In the genomic region with DNA sequence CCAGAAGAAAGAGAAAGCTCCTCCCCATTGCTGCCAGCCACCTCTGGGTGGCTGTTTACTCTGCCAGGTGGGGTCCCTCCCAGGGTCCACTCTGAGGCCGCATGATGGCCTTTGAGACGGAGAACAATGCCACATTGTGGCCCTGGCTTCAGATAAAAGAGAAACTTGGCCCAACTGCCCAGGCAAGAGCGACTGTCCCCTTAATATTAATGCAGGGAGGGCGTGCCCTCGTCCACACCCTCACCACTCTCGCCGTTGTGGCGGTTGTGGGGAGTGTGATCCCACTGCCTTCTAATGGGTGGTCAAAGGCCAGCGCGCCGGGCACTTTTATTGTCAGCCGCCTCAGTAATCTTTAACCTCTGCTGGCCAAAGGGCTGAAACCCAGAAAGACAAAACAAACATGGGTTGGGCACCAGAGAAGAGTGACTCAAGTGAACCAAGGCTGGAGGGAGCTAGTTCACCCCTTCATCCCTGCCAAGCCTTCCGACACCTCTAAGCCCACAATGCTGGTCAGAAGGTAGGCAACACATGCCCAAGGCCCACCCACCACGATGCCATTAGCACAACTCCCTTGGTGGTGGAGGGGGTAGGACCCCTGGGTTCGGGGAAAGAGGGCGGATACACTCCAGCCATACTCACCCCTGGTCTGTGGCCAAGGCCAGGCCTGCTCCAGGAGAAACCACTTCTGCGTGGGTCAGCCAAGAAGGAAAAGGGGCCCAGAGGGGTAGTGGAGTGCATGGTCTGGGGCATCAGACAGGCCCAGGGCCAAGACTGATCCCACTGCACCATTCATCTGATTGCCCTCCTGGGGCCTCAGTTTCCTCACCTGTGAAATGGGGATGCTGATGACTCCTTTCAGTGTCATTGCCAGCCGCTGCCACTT, we compare ENCODE assay signal across 23 cellular contexts. TPM values are rescaled to one million over a fixed set of nuclear protein-coding genes. Genes with fewer than 3 reads are reported as not detected.
DNase-seq lines count a peak whose midpoint lies in the region; ATAC-seq and TF ChIP-seq lines count a peak whose summit lies in the region.
"Had no signal": no experiment of that assay in that cellular context is flagged by ENCODE, and none has a peak within 500 bp of the region (broad histone marks: within the 10 kb centered on the region; RNA-seq: fewer than 3 reads in every experiment).

No MANE protein-coding gene starts in this region.

- H2BK12ac ChIP-seq in neuronal stem cell (ENCODE audit: low read length), result no peak overlapping the region

- H2BK120ac ChIP-seq in neuronal stem cell (ENCODE audit: low read depth, low read length), result no peak overlapping the region

- in situ Hi-C loops in ACHN (cut with HindIII; ENCODE audit: low pct_ligation_motif_present, low pct_unique_long_range_greater_than_20kb, low sequenced_read_pairs), result no loop called here

- no peak overlapping the region for H2BK5ac ChIP-seq in neuronal stem cell (ENCODE audit: low read length)

- H3K18ac ChIP-seq in neuronal stem cell (ENCODE audit: low read length), result peak overlapping the region; percentile 66

- H3K4ac ChIP-seq in neuronal stem cell (ENCODE audit: low read length), result no peak overlapping the region

- no peak overlapping the region for H3K4me2 ChIP-seq in neuronal stem cell (ENCODE audit: insufficient read depth, low read length, poor library complexity, severe bottlenecking)

- H3K14ac ChIP-seq in neuronal stem cell (ENCODE audit: low read length), result no peak overlapping the region

- H3K4me3 ChIP-seq in Peyer's patch (peak overlapping the region in 1 of 4 donors; percentile 5), neuronal stem cell (ENCODE audit: low read length in 2 of 2) (peak overlapping the region in 1 of 2 donors; percentile 53)
- H3K4me3 ChIP-seq: gastroesophageal sphincter, thyroid gland had no signal

- no peak overlapping the region for H2AFZ ChIP-seq in neuronal stem cell (ENCODE audit: low read length)

- peaks cover 0 to 30% (median 0%) of the 10 kb centered on the region in 4 donors for H3K4me1 ChIP-seq in Peyer's patch
- peaks cover 7 to 10% of the 10 kb centered on the region in 2 donors for H3K4me1 ChIP-seq in neuronal stem cell (ENCODE audit: control insufficient read depth in 2 of 2, insufficient read depth in 1 of 2, low read depth in 1 of 2, low read length in 2 of 2)
- H3K4me1 ChIP-seq: gastroesophageal sphincter, thyroid gland had no signal

- no peaks in the 10 kb centered on the region for H3K27me3 ChIP-seq in Peyer's patch
- peaks cover 0 to 3% (median 0%) of the 10 kb centered on the region in 3 experiments for H3K27me3 ChIP-seq in neuronal stem cell (ENCODE audit: control insufficient read depth in 3 of 3, insufficient read depth in 3 of 3, low read depth in 1 of 3, low read length in 3 of 3)
- H3K27me3 ChIP-seq: brain microvascular endothelial cell, thyroid gland had no signal

- H2BK15ac ChIP-seq in neuronal stem cell (ENCODE audit: low read length), result no peak overlapping the region

- H3K23ac ChIP-seq in neuronal stem cell (ENCODE audit: low read depth, low read length, poor library complexity), result no peak overlapping the region

- H2AK5ac ChIP-seq in neuronal stem cell (ENCODE audit: low read depth, low read length), result peak overlapping the region; percentile 42

- no CpG with 5 or more reads among the region's 18 CpGs for WGBS in neuronal stem cell (ENCODE audit: extremely low coverage in 2 of 2, insufficient read length in 2 of 2, insufficient replicate concordance in 1 of 2), 2 donors

- peak; percentile 51 for DNase-seq in ACHN
- peak in 2 of 3 donors; percentile 90 to 91 for DNase-seq in Peyer's patch
- peak; percentile 6 for DNase-seq in kidney tubule cell (ENCODE audit: low spot score)
- DNase-seq in neuronal stem cell (ENCODE audit: low spot score), result no peak
- DNase-seq in C1 segment of cervical spinal cord (lab: John Stamatoyannopoulos, UW), result no peak
- no peak for DNase-seq in amniotic stem cell (lab: John Stamatoyannopoulos, UW)
- DNase-seq: activated CD4-positive, alpha-beta T cell treated with anti-CD3 and anti-CD28 coated beads, Interleukin-2, amount 50 U/mL, for 4 hours; activated CD8-positive, alpha-beta memory T cell treated with anti-CD3 and anti-CD28 coated beads, Interleukin-2, amount 50 U/mL, for 48 hours; activated gamma-delta T cell; brain microvascular endothelial cell; DMS79 treated with DMSO at 0.1 percent for 48 hours; H9; NCI-H1436 treated with DMSO at 0.1 percent for 48 hours; NCI-H524; nephron progenitor cell; stimulated activated CD4-positive, alpha-beta T cell treated with anti-CD3 and anti-CD28 coated beads, Interleukin-2, amount 100 ng/mL, for 24 hours; stimulated activated naive CD4-positive, alpha-beta T cell; T-helper 17 cell; thyroid gland had no signal

- TF ChIP-seq POLR2A in Peyer's patch (IDR thresholded peaks at IDR 0.05), result peak in 1 of 2 donors; percentile 32

- ATAC-seq in HG03097 (IDR thresholded peaks at IDR 0.05; ENCODE audit: low FRiP score, unreplicated experiment) (no peak), GM19035 (IDR thresholded peaks at IDR 0.05; ENCODE audit: unreplicated experiment) (no peak)
- ATAC-seq: gastroesophageal sphincter, T-helper 17 cell had no signal

- no peak overlapping the region for H4K91ac ChIP-seq in neuronal stem cell (ENCODE audit: low read depth, low read length, poor library complexity)

- H3K36me3 ChIP-seq in Peyer's patch (no peaks in the 10 kb centered on the region), neuronal stem cell (replicated peaks in 1 of 2; ENCODE audit: control insufficient read depth in 2 of 2, insufficient read depth in 2 of 2, low read length in 2 of 2) (no peaks in the 10 kb centered on the region)
- H3K36me3 ChIP-seq: brain microvascular endothelial cell, gastroesophageal sphincter, thyroid gland had no signal

- no peaks in the 10 kb centered on the region for H3K79me1 ChIP-seq in neuronal stem cell (ENCODE audit: low read depth, low read length)

- H4K8ac ChIP-seq in neuronal stem cell (ENCODE audit: low read depth, low read length), result no peak overlapping the region

- TF ChIP-seq CTCF in Peyer's patch (IDR thresholded peaks at IDR 0.05), result peak in 1 of 6 experiments; percentile 4

- no peak overlapping the region for H3K9ac ChIP-seq in neuronal stem cell (ENCODE audit: low read depth, low read length, poor library complexity)

- peak overlapping the region in 3 of 4 donors; percentile 53 to 89 (median 84) for H3K27ac ChIP-seq in Peyer's patch
- H3K27ac ChIP-seq in neuronal stem cell (replicated peaks; ENCODE audit: low read length), result no peak overlapping the region
- H3K27ac ChIP-seq: brain microvascular endothelial cell, gastroesophageal sphincter, thyroid gland, VCaP had no signal

- H3K9me3 ChIP-seq in Peyer's patch (no peaks in the 10 kb centered on the region), neuronal stem cell (replicated peaks in 1 of 2; ENCODE audit: control insufficient read depth in 2 of 2, insufficient read depth in 1 of 2, low read depth in 1 of 2, low read length in 2 of 2) (no peaks in the 10 kb centered on the region)
- H3K9me3 ChIP-seq: thyroid gland had no signal

RNA-seq across cellular contexts. Expression of a gene that starts 44.5 kb away (rescaled TPM):
- total RNA-seq in Peyer's patch, result 10 to 100 TPM in 2 of 4 donors, 1 to 10 TPM in 2; 7.7 to 10.2 (median 10.0) TPM
- polyA plus RNA-seq in neuronal stem cell (2013, experiment 1 of 2), result 0.77 TPM
- 0.90 TPM for polyA plus RNA-seq in neuronal stem cell (2013, experiment 2 of 2)

Comparison
In these comparisons a context has a peak if more than half of its experiments do, and no peak if none do; other contexts are left out.
1. DNase-seq: peak in ACHN (single experiment), Peyer's patch (2 of 3) and kidney tubule cell (single experiment); none in neuronal stem cell (single experiment), C1 segment of cervical spinal cord (0 of 14) and amniotic stem cell (single experiment).